ENCODE assay signal across 1 cellular context in genomic region chr6:4380881-4381281, GRCh38.
TF ChIP-seq lines count a peak whose summit lies in the region.

No MANE protein-coding gene starts in this region.

TF ChIP-seq in K562, 482 proteins besides CTCF, POLR2A, EP300 and RAD21 (continued from another document):
- TF ChIP-seq, protein P1, sequence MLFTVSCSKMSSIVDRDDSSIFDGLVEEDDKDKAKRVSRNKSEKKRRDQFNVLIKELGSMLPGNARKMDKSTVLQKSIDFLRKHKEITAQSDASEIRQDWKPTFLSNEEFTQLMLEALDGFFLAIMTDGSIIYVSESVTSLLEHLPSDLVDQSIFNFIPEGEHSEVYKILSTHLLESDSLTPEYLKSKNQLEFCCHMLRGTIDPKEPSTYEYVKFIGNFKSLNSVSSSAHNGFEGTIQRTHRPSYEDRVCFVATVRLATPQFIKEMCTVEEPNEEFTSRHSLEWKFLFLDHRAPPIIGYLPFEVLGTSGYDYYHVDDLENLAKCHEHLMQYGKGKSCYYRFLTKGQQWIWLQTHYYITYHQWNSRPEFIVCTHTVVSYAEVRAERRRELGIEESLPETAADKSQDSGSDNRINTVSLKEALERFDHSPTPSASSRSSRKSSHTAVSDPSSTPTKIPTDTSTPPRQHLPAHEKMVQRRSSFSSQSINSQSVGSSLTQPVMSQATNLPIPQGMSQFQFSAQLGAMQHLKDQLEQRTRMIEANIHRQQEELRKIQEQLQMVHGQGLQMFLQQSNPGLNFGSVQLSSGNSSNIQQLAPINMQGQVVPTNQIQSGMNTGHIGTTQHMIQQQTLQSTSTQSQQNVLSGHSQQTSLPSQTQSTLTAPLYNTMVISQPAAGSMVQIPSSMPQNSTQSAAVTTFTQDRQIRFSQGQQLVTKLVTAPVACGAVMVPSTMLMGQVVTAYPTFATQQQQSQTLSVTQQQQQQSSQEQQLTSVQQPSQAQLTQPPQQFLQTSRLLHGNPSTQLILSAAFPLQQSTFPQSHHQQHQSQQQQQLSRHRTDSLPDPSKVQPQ (CRISPR knock-in tag; IDR thresholded peaks at IDR 0.05; ENCODE audit: borderline replicate concordance): no peak
- no peak for TF ChIP-seq ELF2 (CRISPR knock-in tag; IDR thresholded peaks at IDR 0.05)
- TF ChIP-seq SRF (CRISPR knock-in tag; IDR thresholded peaks at IDR 0.05): 0 out of 4 replicates have a peak, but pooled peaks of 1 of the 2 experiments have one; percentile 26
- TF ChIP-seq ZNF584 (CRISPR knock-in tag; IDR thresholded peaks at IDR 0.05; ENCODE audit: low read depth): 0 out of 2 replicates have a peak, but pooled peaks have one; percentile 75
- TF ChIP-seq ZFP91 (CRISPR knock-in tag; IDR thresholded peaks at IDR 0.05): no peak
- TF ChIP-seq ZBTB43 (CRISPR knock-in tag; IDR thresholded peaks at IDR 0.05): no peak
- no peak for TF ChIP-seq PTRF (tag; IDR thresholded peaks at IDR 0.05)
- no peak for TF ChIP-seq FUS (optimal IDR thresholded peaks at IDR 0.05; ENCODE audit: low read depth, low read length)
- TF ChIP-seq CBX8 (IDR thresholded peaks at IDR 0.05; ENCODE audit: borderline replicate concordance, extremely low read depth, low read depth, low read length, poor library complexity, severe bottlenecking): no peak
- no peak for TF ChIP-seq POLR2H (tag; IDR thresholded peaks at IDR 0.05; ENCODE audit: low read depth)
- TF ChIP-seq RBM22 (IDR thresholded peaks at IDR 0.05; ENCODE audit: low read depth, low read length, poor library complexity, severe bottlenecking): no peak
